ENCODE assay signal across 8 cellular contexts in the genomic region with DNA sequence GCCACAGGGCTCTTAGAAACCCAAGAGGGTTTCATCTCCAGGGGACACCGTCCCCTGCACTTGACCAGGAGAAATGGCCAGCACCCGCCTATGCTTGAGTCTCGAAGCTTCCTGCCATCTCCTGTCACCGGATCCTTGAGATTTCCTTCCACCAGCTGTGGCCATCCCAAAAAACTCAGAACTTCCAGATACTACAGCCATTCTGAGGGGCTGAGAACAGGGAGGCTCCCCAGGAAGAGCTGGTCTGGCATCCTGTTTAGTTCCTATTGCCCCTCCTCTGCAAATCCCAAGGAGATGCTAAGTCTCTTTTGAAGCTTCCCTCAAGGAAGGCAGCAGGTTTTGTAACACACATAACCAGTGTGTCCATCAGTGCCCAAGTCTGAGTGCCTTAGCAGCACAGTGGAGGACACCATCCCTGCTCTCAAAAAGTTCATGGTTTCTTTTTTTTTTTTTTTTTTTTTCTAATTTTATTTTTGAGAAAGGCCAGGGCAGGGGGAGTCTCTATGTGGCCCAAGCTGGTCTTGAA. TPM values are rescaled to one million over a fixed set of nuclear protein-coding genes. Genes with fewer than 3 reads are reported as not detected.
A peak's percentile ranks its signal among the peaks of the same experiment; 100 is the strongest.
DNase-seq lines count a peak whose midpoint lies in the region; ATAC-seq and TF ChIP-seq lines count a peak whose summit lies in the region.

No MANE protein-coding gene starts in this region.

- CTCF ChIA-PET in activated naive CD4-positive, alpha-beta T cell treated with anti-CD3 and anti-CD28 coated beads, Interleukin-2, amount 10 ng/mL, durations not matched to agents 7 days and 5 days (lab: Charles Lee): interaction anchor here (1.0 to 2.0 kb wide), 4 partner anchors 11 to 87 kb away, joined by 3 to 13 read pairs (median 3); no protein-coding TSS in a partner anchor

- no peaks in the 10 kb centered on the region for H3K9me3 Mint-ChIP-seq in activated naive CD4-positive, alpha-beta T cell treated with anti-CD3 and anti-CD28 coated beads, Interleukin-2, amount 10 ng/mL, durations not matched to agents 7 days and 5 days

- TF ChIP-seq POLR2A in right lobe of liver (IDR thresholded peaks at IDR 0.05) (no peak), transverse colon (IDR thresholded peaks at IDR 0.05) (no peak)

- peaks cover 5% of the 10 kb centered on the region for H3K27me3 Mint-ChIP-seq in activated naive CD4-positive, alpha-beta T cell treated with anti-CD3 and anti-CD28 coated beads, Interleukin-2, amount 10 ng/mL, durations not matched to agents 7 days and 5 days

- peaks cover 8 to 15% of the 10 kb centered on the region in 2 donors for H3K36me3 ChIP-seq in ascending aorta
- H3K36me3 ChIP-seq in right lobe of liver: no peaks in the 10 kb centered on the region
- H3K36me3 ChIP-seq in transverse colon: peaks cover 0 to 14% (median 0%) of the 10 kb centered on the region in 4 donors

- H3K4me3 ChIP-seq in ascending aorta (peak overlapping the region; percentile 74 to 95), right lobe of liver (peak overlapping the region in 2 of 3 donors; percentile 88 to 93), transverse colon (peak overlapping the region in 3 of 4 donors; percentile 98 to 100 (median 99))

- no peak for TF ChIP-seq CTCF in ascending aorta (IDR thresholded peaks at IDR 0.05)
- TF ChIP-seq CTCF in right lobe of liver (IDR thresholded peaks at IDR 0.05): no peak
- TF ChIP-seq CTCF in transverse colon (IDR thresholded peaks at IDR 0.05): no peak

- H3K4me1 ChIP-seq in ascending aorta (peaks cover 2 to 36% of the 10 kb centered on the region in 2 donors), right lobe of liver (peaks cover 0 to 51% (median 11%) of the 10 kb centered on the region in 4 donors), transverse colon (peaks cover 50 to 83% (median 77%) of the 10 kb centered on the region in 4 donors)

- H3K4me3 Mint-ChIP-seq in activated naive CD4-positive, alpha-beta T cell treated with anti-CD3 and anti-CD28 coated beads, Interleukin-2, amount 10 ng/mL, durations not matched to agents 7 days and 5 days: peak overlapping the region; percentile 96

- H3K27ac ChIP-seq in ascending aorta (peak overlapping the region; percentile 89 to 90), right lobe of liver (peak overlapping the region in 2 of 3 donors; percentile 91 to 92), transverse colon (peak overlapping the region; percentile 94 to 98 (median 96))

- intact Hi-C loops in ascending aorta (cut with DNase I) (loop anchor here (10.0 kb wide), 2 partner anchors 292 to 1232 kb away; partner anchors contain the start of genes ACOX1 and TEN1), right lobe of liver (cut with DNase I) (no loop called here), transverse colon (cut with DNase I; ENCODE audit: low total_unique reads) (no loop called here)

- ATAC-seq in right lobe of liver (no peak), GM18907 (IDR thresholded peaks at IDR 0.05; ENCODE audit: unreplicated experiment) (no peak)
- ATAC-seq in activated CD4-positive, CD25-positive, alpha-beta regulatory T cell treated with anti-CD3 and anti-CD28 coated beads, Interleukin-2, amount 50 U/mL, for 24 hours: no peak

- peak overlapping the region; percentile 99 for H3K27ac Mint-ChIP-seq in activated naive CD4-positive, alpha-beta T cell treated with anti-CD3 and anti-CD28 coated beads, Interleukin-2, amount 10 ng/mL, durations not matched to agents 7 days and 5 days

- DNase-seq in activated naive CD4-positive, alpha-beta T cell treated with anti-CD3 and anti-CD28 coated beads, Interleukin-2, amount 10 ng/mL, durations not matched to agents 7 days and 5 days: no peak
- DNase-seq in activated naive CD4-positive, alpha-beta T cell treated with anti-CD3 and anti-CD28 coated beads, Interleukin-2, amount 50 U/mL, for 16 hours: no peak
- DNase-seq in ascending aorta (ENCODE audit: low spot score in 2 of 2): no peak
- no peak for DNase-seq in right lobe of liver
- DNase-seq in transverse colon: no peak
- no peak for DNase-seq in ACHN

- WGBS in right lobe of liver (ENCODE audit: insufficient coverage, low coverage, low lambda C conversion rate, missing lambda C conversion rate): 87% methylated on average over 3 of the region's 4 CpGs
- 79% methylated on average over 4 of the region's 4 CpGs; no CpG with 5 or more reads in 1 of the 2 donors for WGBS in transverse colon (ENCODE audit: low coverage in 1 of 2), 2 donors

- no peak for TF ChIP-seq EP300 in transverse colon (IDR thresholded peaks at IDR 0.05; ENCODE audit: low read depth)

- in situ Hi-C loops in transverse colon (cut with MboI; ENCODE audit: low pct_ligation_motif_present in 1 of 4, low pct_unique_long_range_greater_than_20kb in 1 of 4, low sequenced_read_pairs in 3 of 4): no loop called here
- in situ Hi-C loops in ACHN (cut with HindIII; ENCODE audit: low pct_ligation_motif_present, low pct_unique_long_range_greater_than_20kb, low sequenced_read_pairs): no loop called here

- H3K27me3 ChIP-seq in ascending aorta: no peaks in the 10 kb centered on the region
- no peaks in the 10 kb centered on the region for H3K27me3 ChIP-seq in right lobe of liver
- H3K27me3 ChIP-seq in transverse colon: no peaks in the 10 kb centered on the region

- H3K4me1 Mint-ChIP-seq in activated naive CD4-positive, alpha-beta T cell treated with anti-CD3 and anti-CD28 coated beads, Interleukin-2, amount 10 ng/mL, durations not matched to agents 7 days and 5 days: peaks cover 63% of the 10 kb centered on the region

- H3K36me3 Mint-ChIP-seq in activated naive CD4-positive, alpha-beta T cell treated with anti-CD3 and anti-CD28 coated beads, Interleukin-2, amount 10 ng/mL, durations not matched to agents 7 days and 5 days: peaks cover 61% of the 10 kb centered on the region

- H3K9me3 ChIP-seq in ascending aorta (no peaks in the 10 kb centered on the region), right lobe of liver (no peaks in the 10 kb centered on the region), transverse colon (no peaks in the 10 kb centered on the region)

RNA-seq across cellular contexts. Expression of gene UBALD2, which starts 2.0 kb away (rescaled TPM):
- total RNA-seq in ascending aorta: 15.9 TPM
- total RNA-seq in right lobe of liver: 10 to 100 TPM in 4 of 6 experiments, 1 to 10 TPM in 2; 7.3 to 17.9 (median 14.5) TPM
- total RNA-seq in transverse colon: 10 to 100 TPM; 25.5 to 51.2 (median 34.5) TPM

RNA-seq across cellular contexts. Expression of gene RNF157, which starts 26.8 kb away (rescaled TPM):
- total RNA-seq in ascending aorta (2.4 TPM), right lobe of liver (10 to 100 TPM in 2 of 6 experiments, 1 to 10 TPM in 2, under 1 TPM in 2; 0.39 to 14.5 (median 6.0) TPM), transverse colon (100 to 1,000 TPM in 1 of 4 donors, 10 to 100 TPM in 3; 32.5 to 164 (median 54.8) TPM)

RNA-seq across cellular contexts. Expression of gene QRICH2, which starts 41.0 kb away (rescaled TPM):
- 10.6 TPM for total RNA-seq in ascending aorta
- 1 to 10 TPM in 4 of 6 experiments, under 1 TPM in 2; 0.43 to 2.2 (median 1.5) TPM for total RNA-seq in right lobe of liver
- 1 to 10 TPM; 1.6 to 2.6 (median 2.0) TPM for total RNA-seq in transverse colon
